19 cellular contexts compared by ENCODE assay signal in genomic region chr16:1681032-1681431, GRCh38. TPM values are rescaled to one million over a fixed set of nuclear protein-coding genes. Genes with fewer than 3 reads are reported as not detected.
DNase-seq lines count a peak whose midpoint lies in the region; ATAC-seq, FAIRE-seq and TF ChIP-seq lines count a peak whose summit lies in the region.
"Had no signal": no experiment of that assay in that cellular context is flagged by ENCODE, and none has a peak within 500 bp of the region (broad histone marks: within the 10 kb centered on the region; RNA-seq: fewer than 3 reads in every experiment).

No MANE protein-coding gene starts in this region.

- no CpG with 5 or more reads among the region's 10 CpGs for WGBS in H9 (ENCODE audit: extremely low coverage, insufficient read length, low lambda C conversion rate)

- peaks cover 57% of the 10 kb centered on the region for H3K79me2 ChIP-seq in H9 (ENCODE audit: insufficient read depth, low read length)

- no peak overlapping the region for H4K8ac ChIP-seq in H9 (replicated peaks; ENCODE audit: insufficient read length, low read depth, low read length)

- no peak overlapping the region for H3K14ac ChIP-seq in H9 (ENCODE audit: insufficient read depth, low read length)

- H2AK5ac ChIP-seq in H9 (ENCODE audit: insufficient read length, low read length), result no peak overlapping the region

- H3K4me1 Mint-ChIP-seq in H9, result peaks cover 29 to 31% of the 10 kb centered on the region in 2 experiments
- H3K4me1 Mint-ChIP-seq in activated T-helper 2 cell treated with anti-CD3 and anti-CD28 coated beads, Interferon-gamma antibody, Interleukin-2, Interleukin-4, amounts not matched to agents 10 μg/mL and 5 μg/mL and 100 μg/mL, durations not matched to agents 14 hours and 24 hours and 36 hours (ENCODE audit: low read depth), result peaks cover 20% of the 10 kb centered on the region

- no peak overlapping the region for H2BK15ac ChIP-seq in H9 (ENCODE audit: low read depth, low read length)

- no peak overlapping the region for H4K91ac ChIP-seq in H9 (ENCODE audit: insufficient read length, low read depth, low read length)

- DNase-seq in H9 (no peak), midbrain (lab: John Stamatoyannopoulos, UW) (peak; percentile 7), H54 (ENCODE audit: insufficient read length, low spot score) (no peak), AG20443 (ENCODE audit: low spot score) (no peak)
- no peak for DNase-seq in activated T-helper 2 cell treated with anti-CD3 and anti-CD28 coated beads, Interferon-gamma antibody, Interleukin-2, Interleukin-4, amounts not matched to agents 10 μg/mL and 5 μg/mL and 100 μg/mL, durations not matched to agents 14 hours and 24 hours and 36 hours (ENCODE audit: low spot score)
- no peak for DNase-seq in activated CD8-positive, alpha-beta memory T cell treated with anti-CD3 and anti-CD28 coated beads, Interleukin-2, amount 50 U/mL, for 4 hours
- DNase-seq: activated CD4-positive, alpha-beta T cell treated with anti-CD3 and anti-CD28 coated beads, Interleukin-2, amount 50 U/mL, for 4 hours; activated T-cell treated with anti-CD3 and anti-CD28 coated beads, Interleukin-2, amount 50 U/mL, for 4 hours; AML-193; anterior cingulate cortex; head of caudate nucleus; Karpas-422; NCI-H1417; NCI-H446 had no signal

- FAIRE-seq in H54 (lab: Jason Lieb, UNC), result no peak
- FAIRE-seq: TTC549 had no signal

- H3K23ac ChIP-seq in H9 (ENCODE audit: insufficient read length, low read depth, low read length), result no peak overlapping the region

- intact Hi-C loops in activated T-helper 2 cell treated with anti-CD3 and anti-CD28 coated beads, Interferon-gamma antibody, Interleukin-2, Interleukin-4, amounts not matched to agents 10 μg/mL and 5 μg/mL and 100 μg/mL, durations not matched to agents 14 hours and 24 hours and 36 hours (cut with micrococcal nuclease), result no loop called here

- no peak overlapping the region for H2AFZ ChIP-seq in H9 (ENCODE audit: low read length)
- H2AFZ ChIP-seq: parathyroid adenoma had no signal

- H3K18ac ChIP-seq in H9 (ENCODE audit: insufficient read length, low read depth, low read length), result no peak overlapping the region

- H2BK120ac ChIP-seq in H9 (ENCODE audit: low read depth, low read length, poor library complexity, severe bottlenecking), result no peak overlapping the region

- H3T11ph ChIP-seq in H9 (ENCODE audit: low read length), result no peak overlapping the region

- H3K4me2 ChIP-seq in BLaER1 (peak overlapping the region; percentile 85), H9 (ENCODE audit: insufficient read depth, insufficient read length, low read length) (no peak overlapping the region)

- TF ChIP-seq POLR2A in H54 (IDR thresholded peaks at IDR 0.05; ENCODE audit: low read depth, low read length), result no peak

- H3K9me3 Mint-ChIP-seq in H9, result no peaks in the 10 kb centered on the region
- no peaks in the 10 kb centered on the region for H3K9me3 Mint-ChIP-seq in activated T-helper 2 cell treated with anti-CD3 and anti-CD28 coated beads, Interferon-gamma antibody, Interleukin-2, Interleukin-4, amounts not matched to agents 10 μg/mL and 5 μg/mL and 100 μg/mL, durations not matched to agents 14 hours and 24 hours and 36 hours
- H3K9me3 Mint-ChIP-seq: activated T-cell treated with anti-CD3 and anti-CD28 coated beads, Interleukin-2, amount 50 U/mL, for 4 hours; stimulated activated naive CD8-positive, alpha-beta T cell treated with anti-CD3 and anti-CD28 coated beads, Interleukin-15, Interleukin-2, amounts not matched to agents 100 ng/mL and 50 ng/mL, for 24 hours had no signal

- no peak overlapping the region for H3K56ac ChIP-seq in H9 (ENCODE audit: insufficient read length, low read depth, low read length)

- no peaks in the 10 kb centered on the region for H3K9me3 ChIP-seq in BLaER1
- no peaks in the 10 kb centered on the region for H3K9me3 ChIP-seq in H9 (ENCODE audit: control insufficient read depth, low read depth, low read length)

- no peak overlapping the region for H3K4me3 ChIP-seq in BLaER1

- H3K27me3 ChIP-seq in BLaER1 (no peaks in the 10 kb centered on the region), H9 (ENCODE audit: insufficient read depth, low read length) (no peaks in the 10 kb centered on the region)

- H3K9ac ChIP-seq in BLaER1, result peak overlapping the region; percentile 92; the same call in 1 of the 2 replicates
- H3K9ac ChIP-seq in H9 (ENCODE audit: extremely low read depth, insufficient read length, low read length), result no peak overlapping the region
- H3K9ac ChIP-seq: parathyroid adenoma had no signal

- no peaks in the 10 kb centered on the region; the same call in 1 of the 2 replicates for H3K27me3 Mint-ChIP-seq in H9 (ENCODE audit: low read depth)
- H3K27me3 Mint-ChIP-seq in activated T-helper 2 cell treated with anti-CD3 and anti-CD28 coated beads, Interferon-gamma antibody, Interleukin-2, Interleukin-4, amounts not matched to agents 10 μg/mL and 5 μg/mL and 100 μg/mL, durations not matched to agents 14 hours and 24 hours and 36 hours (ENCODE audit: low read depth), result no peaks in the 10 kb centered on the region
- H3K27me3 Mint-ChIP-seq: stimulated activated naive CD8-positive, alpha-beta T cell treated with anti-CD3 and anti-CD28 coated beads, Interleukin-15, Interleukin-2, amounts not matched to agents 100 ng/mL and 50 ng/mL, for 24 hours had no signal

- H3K4me1 ChIP-seq in BLaER1 (peaks cover 50% of the 10 kb centered on the region), H9 (ENCODE audit: insufficient read depth, low read length) (no peaks in the 10 kb centered on the region)

- H3K36me3 Mint-ChIP-seq in H9 (ENCODE audit: insufficient read depth in 1 of 3, low read depth in 3 of 3), result peaks cover 13 to 58% (median 42%) of the 10 kb centered on the region in 3 experiments; a peak in 6 of 7 replicates
- H3K36me3 Mint-ChIP-seq in activated T-helper 2 cell treated with anti-CD3 and anti-CD28 coated beads, Interferon-gamma antibody, Interleukin-2, Interleukin-4, amounts not matched to agents 10 μg/mL and 5 μg/mL and 100 μg/mL, durations not matched to agents 14 hours and 24 hours and 36 hours (ENCODE audit: low read depth), result peaks cover 40% of the 10 kb centered on the region

- peak overlapping the region; percentile 36 to 65 (median 42); a peak in 3 of 7 replicates for H3K27ac Mint-ChIP-seq in H9
- H3K27ac Mint-ChIP-seq in activated T-helper 2 cell treated with anti-CD3 and anti-CD28 coated beads, Interferon-gamma antibody, Interleukin-2, Interleukin-4, amounts not matched to agents 10 μg/mL and 5 μg/mL and 100 μg/mL, durations not matched to agents 14 hours and 24 hours and 36 hours, result no peak overlapping the region
- H3K27ac Mint-ChIP-seq: stimulated activated naive CD8-positive, alpha-beta T cell treated with anti-CD3 and anti-CD28 coated beads, Interleukin-15, Interleukin-2, amounts not matched to agents 100 ng/mL and 50 ng/mL, for 24 hours had no signal

- peaks cover 6% of the 10 kb centered on the region for H3K23me2 ChIP-seq in H9 (ENCODE audit: insufficient read length, low read depth, low read length, poor library complexity, severe bottlenecking)

- no peak overlapping the region for H2BK20ac ChIP-seq in H9 (ENCODE audit: low read depth, low read length, poor library complexity, severe bottlenecking)

- H3K27ac ChIP-seq in BLaER1 (peak overlapping the region; percentile 38; the same call in 1 of the 2 replicates), H9 (ENCODE audit: insufficient read length, low read depth, low read length) (no peak overlapping the region)
- H3K27ac ChIP-seq: parathyroid adenoma had no signal

- no peak overlapping the region for H2BK12ac ChIP-seq in H9 (ENCODE audit: insufficient read length, low read depth, low read length)

- H3K36me3 ChIP-seq in BLaER1, result peaks cover 67% of the 10 kb centered on the region

- H3K4me3 Mint-ChIP-seq in H9, result peak overlapping the region; percentile 36 to 99; a peak in 1 of 5 replicates
- H3K4me3 Mint-ChIP-seq in activated T-helper 2 cell treated with anti-CD3 and anti-CD28 coated beads, Interferon-gamma antibody, Interleukin-2, Interleukin-4, amounts not matched to agents 10 μg/mL and 5 μg/mL and 100 μg/mL, durations not matched to agents 14 hours and 24 hours and 36 hours (ENCODE audit: low read depth), result peak overlapping the region; percentile 42
- H3K4me3 Mint-ChIP-seq: stimulated activated naive CD8-positive, alpha-beta T cell treated with anti-CD3 and anti-CD28 coated beads, Interleukin-15, Interleukin-2, amounts not matched to agents 100 ng/mL and 50 ng/mL, for 24 hours had no signal

- peaks cover 3% of the 10 kb centered on the region for H3K79me1 ChIP-seq in H9 (ENCODE audit: insufficient read depth, low read depth, low read length, poor library complexity, severe bottlenecking)

- H4K5ac ChIP-seq in H9 (ENCODE audit: insufficient read length, low read depth, low read length), result no peak overlapping the region

- H3K4ac ChIP-seq in H9 (ENCODE audit: low read depth, low read length), result no peak overlapping the region

- H4K20me1 ChIP-seq in BLaER1 (peaks cover 89% of the 10 kb centered on the region), H9 (ENCODE audit: control insufficient read depth, insufficient read depth, insufficient read length) (peaks cover 4% of the 10 kb centered on the region)

- no peak overlapping the region for H2BK5ac ChIP-seq in H9 (ENCODE audit: insufficient read length, low read length)

- TF ChIP-seq CTCF in H9 (conservative IDR thresholded peaks at IDR 0.05), result no peak

- ATAC-seq in GM19463 (IDR thresholded peaks at IDR 0.05; ENCODE audit: unreplicated experiment), result no peak
- ATAC-seq: activated T-cell treated with anti-CD3 and anti-CD28 coated beads, Interleukin-2, amount 50 U/mL, for 4 hours had no signal

RNA-seq across cellular contexts. Expression of gene JPT2, which starts 3.0 kb away (rescaled TPM):
- total RNA-seq in H9 (2021), result 200 and 206 TPM in 2 replicates
- total RNA-seq in activated T-helper 2 cell treated with anti-CD3 and anti-CD28 coated beads, Interferon-gamma antibody, Interleukin-2, Interleukin-4, amounts not matched to agents 10 μg/mL and 5 μg/mL and 100 μg/mL, durations not matched to agents 14 hours and 24 hours and 36 hours, result 95.0 and 98.0 TPM in 2 replicates

RNA-seq across cellular contexts. Expression of gene MAPK8IP3, which starts 25.0 kb away (rescaled TPM):
- total RNA-seq in H9 (2021), result 49.4 and 51.3 TPM in 2 replicates
- total RNA-seq in activated T-helper 2 cell treated with anti-CD3 and anti-CD28 coated beads, Interferon-gamma antibody, Interleukin-2, Interleukin-4, amounts not matched to agents 10 μg/mL and 5 μg/mL and 100 μg/mL, durations not matched to agents 14 hours and 24 hours and 36 hours, result 74.8 and 77.5 TPM in 2 replicates
